16 cellular contexts compared by ENCODE assay signal in genomic region chr19:18867199-18867598, GRCh38. TPM values are rescaled to one million over a fixed set of nuclear protein-coding genes. Genes with fewer than 3 reads are reported as not detected.
DNase-seq lines count a peak whose midpoint lies in the region; ATAC-seq, FAIRE-seq and TF ChIP-seq lines count a peak whose summit lies in the region.
"Had no signal": no experiment of that assay in that cellular context is flagged by ENCODE, and none has a peak within 500 bp of the region (broad histone marks: within the 10 kb centered on the region; RNA-seq: fewer than 3 reads in every experiment).

No MANE protein-coding gene starts in this region.

- no peak for TF ChIP-seq EP300 in GM12878 (IDR thresholded peaks at IDR 0.05; ENCODE audit: borderline replicate concordance in 1 of 2, control insufficient read depth in 1 of 2, low read depth in 2 of 2, low read length in 2 of 2)

- SMC1A ChIA-PET in GM12878 (lab: Charles Lee; ENCODE audit: uncharacterized antibody, unreplicated experiment): no interaction called here

- RAD21 ChIA-PET in GM12878 (lab: Charles Lee; ENCODE audit: unreplicated experiment): interaction anchor here (1.1 kb wide), 1 partner anchor 9 kb away, joined by 3 read pairs; no protein-coding TSS in a partner anchor

- CTCF ChIA-PET in PC-9 (lab: Charles Lee) (no interaction called here), GM12878 (lab: Yijun Ruan, JAX) (interaction anchor here (0.7 to 1.4 kb wide), 3 partner anchors 8 to 191 kb away, joined by 3 read pairs; no protein-coding TSS in a partner anchor)

- H3K79me2 ChIP-seq in PC-9 (ENCODE audit: low read depth): no peaks in the 10 kb centered on the region
- no peaks in the 10 kb centered on the region for H3K79me2 ChIP-seq in GM12878 (ENCODE audit: control insufficient read depth, insufficient read depth, low read length)

- H3K27me3 ChIP-seq in PC-9 (ENCODE audit: insufficient read depth, low read depth) (no peaks in the 10 kb centered on the region), GM12878 (replicated peaks in 1 of 2; ENCODE audit: control insufficient read depth in 2 of 2, insufficient read depth in 2 of 2, low read length in 1 of 2) (no peaks in the 10 kb centered on the region), lower lobe of right lung (ENCODE audit: low read depth) (peaks cover 8% of the 10 kb centered on the region)
- H3K27me3 ChIP-seq: BLaER1 had no signal

- H4K20me1 ChIP-seq in PC-9 (ENCODE audit: insufficient read depth): peaks cover 42% of the 10 kb centered on the region
- H4K20me1 ChIP-seq in GM12878 (ENCODE audit: control insufficient read depth, insufficient read depth): peaks cover 2% of the 10 kb centered on the region; the same call in 1 of the 2 replicates

- H3K4me1 ChIP-seq in PC-9 (replicated peaks; ENCODE audit: insufficient read depth): 0 out of 2 replicates have a peak, but pooled peaks cover 2% of the 10 kb centered on the region
- no peaks in the 10 kb centered on the region for H3K4me1 ChIP-seq in GM12878 (ENCODE audit: control insufficient read depth, insufficient read depth, low read length)
- peaks cover 11% of the 10 kb centered on the region for H3K4me1 ChIP-seq in lower lobe of right lung

- no peak overlapping the region for H3K4me3 ChIP-seq in PC-9
- no peak overlapping the region for H3K4me3 ChIP-seq in GM12878
- no peak overlapping the region for H3K4me3 ChIP-seq in lower lobe of right lung
- H3K4me3 ChIP-seq: BLaER1 had no signal

- no peak for TF ChIP-seq RAD21 in GM12878 (IDR thresholded peaks at IDR 0.05; ENCODE audit: insufficient read depth, low read depth, low read length)

- H3K4me2 ChIP-seq in PC-9: no peak overlapping the region
- no peak overlapping the region for H3K4me2 ChIP-seq in GM12878 (ENCODE audit: control insufficient read depth, insufficient read depth)
- H3K4me2 ChIP-seq: BLaER1 had no signal

- H3K9ac ChIP-seq in GM12878 (ENCODE audit: control insufficient read depth, insufficient read depth, low read length): no peak overlapping the region
- H3K9ac ChIP-seq: BLaER1 had no signal

- intact Hi-C loops in PC-9 (cut with micrococcal nuclease; ENCODE audit: unreplicated experiment) (no loop called here), GM12878 (cut with micrococcal nuclease; ENCODE audit: unreplicated experiment) (no loop called here), lower lobe of right lung (cut with DNase I) (no loop called here), sciatic nerve (cut with DNase I) (no loop called here)

- ATAC-seq in GM12878 (no peak), lower lobe of right lung (no peak), sciatic nerve (no peak)

- H3K9me2 ChIP-seq in PC-9 (ENCODE audit: insufficient read depth): no peaks in the 10 kb centered on the region

- 97% methylated on average over 23 of the region's 23 CpGs for WGBS in GM12878 (ENCODE audit: insufficient coverage, insufficient replicate concordance, low lambda C conversion rate, missing lambda C conversion rate)

- BruUV-seq in PC-9 (replicated peaks; lab: Mats Ljungman, UMichigan) (TSS peak; percentile 18), GM12878 (replicated peaks; lab: Mats Ljungman, UMichigan) (no TSS peak)

- TF ChIP-seq POLR2A in GM12878 (IDR thresholded peaks at IDR 0.05; ENCODE audit: low read depth, low read length): peak; percentile 18; the same call in 1 of the 2 replicates

- POLR2A ChIA-PET in PC-9 (lab: Charles Lee; ENCODE audit: unreplicated experiment): no interaction called here
- POLR2A ChIA-PET in GM12878 (lab: Charles Lee): interaction anchor here (0.8 kb wide), 1 partner anchor 295 kb away, joined by 3 read pairs; the partner anchor contains the start of gene UBA52

- H3K9me3 ChIP-seq in PC-9 (ENCODE audit: insufficient read depth, low read depth) (no peaks in the 10 kb centered on the region), GM12878 (replicated peaks; ENCODE audit: control insufficient read depth, insufficient read depth, low read length) (no peaks in the 10 kb centered on the region), lower lobe of right lung (no peaks in the 10 kb centered on the region)
- H3K9me3 ChIP-seq: BLaER1 had no signal

- H2AFZ ChIP-seq in PC-9 (no peak overlapping the region), GM12878 (ENCODE audit: control insufficient read depth, low read depth, low read length) (no peak overlapping the region)

- H3K36me3 ChIP-seq in PC-9 (ENCODE audit: low read depth) (peaks cover 25% of the 10 kb centered on the region), GM12878 (ENCODE audit: control insufficient read depth in 2 of 2, insufficient read depth in 2 of 2, low read length in 1 of 2) (peaks cover 9 to 35% of the 10 kb centered on the region in 2 experiments; a peak in 3 of 4 replicates), lower lobe of right lung (peaks cover 64% of the 10 kb centered on the region)

- no peak for FAIRE-seq in GM12878 (lab: Jason Lieb, UNC)
- FAIRE-seq: RCC 7860 had no signal

- peaks cover 50% of the 10 kb centered on the region; the same call in 1 of the 2 replicates for H3F3A ChIP-seq in PC-9 (ENCODE audit: insufficient read depth, low read depth)

- no peak for TF ChIP-seq CTCF in 22Rv1 (IDR thresholded peaks at IDR 0.05)
- TF ChIP-seq CTCF in PC-9 (conservative IDR thresholded peaks at IDR 0.05): no peak
- TF ChIP-seq CTCF in GM12878 (IDR thresholded peaks at IDR 0.05 in 2 of 3, conservative IDR thresholded peaks at IDR 0.05 in 1 of 3; ENCODE audit: control insufficient read depth in 2 of 3, extremely low read depth in 1 of 3, insufficient read depth in 1 of 3, low read depth in 3 of 3, low read length in 3 of 3): no peak
- no peak for TF ChIP-seq CTCF in lower lobe of right lung (IDR thresholded peaks at IDR 0.05)

- DNase-seq in PC-9 (no peak), GM12878 (ENCODE audit: low read depth, low spot score) (no peak), lower lobe of right lung (peak; percentile 41), sciatic nerve (ENCODE audit: low spot score) (no peak), kidney tubule cell (ENCODE audit: low spot score) (no peak), NCI-H2196 (lab: John Stamatoyannopoulos, UW; ENCODE audit: unreplicated experiment) (no peak), Kasumi-1 (lab: John Stamatoyannopoulos, UW) (no peak)
- DNase-seq: DMS79 treated with DMSO at 0.1 percent for 48 hours, KG1, NCI-H1436 treated with DMSO at 0.1 percent for 48 hours, NCI-H2081, SIG-M5 had no signal

- H3K27ac ChIP-seq in 22Rv1 (peak overlapping the region; percentile 37), PC-9 (no peak overlapping the region), GM12878 (ENCODE audit: control insufficient read depth, insufficient read depth) (no peak overlapping the region), lower lobe of right lung (no peak overlapping the region)
- H3K27ac ChIP-seq: BLaER1 had no signal

- in situ Hi-C loops in GM12878 (cut with MboI): loop anchor here (25.0 kb wide), 1 partner anchor 405 kb away; no protein-coding TSS in a partner anchor

RNA-seq across cellular contexts. Expression of gene CERS1, which starts 28.8 kb away (rescaled TPM):
- 2.7 and 4.9 TPM in 2 replicates for total RNA-seq in PC-9 (2021)
- not detected in 2 replicates for total RNA-seq in GM12878 (2013; cell fraction: nucleolus; rRNA removed)
- not detected in 2 replicates for total RNA-seq in GM12878 (2014; rRNA removed)
- total RNA-seq in GM12878 (2014; rRNA removed; fragmentation: Illumina TruSeq; extraction: Trizol): not detected in 2 replicates
- total RNA-seq in GM12878 (2021): not detected in 2 replicates
- polyA plus RNA-seq in GM12878 (2011; ENCODE audit: low read depth): not detected
- polyA plus RNA-seq in GM12878 (2011; rRNA removed): not detected in 2 replicates
- not detected in 2 replicates for polyA plus RNA-seq in GM12878 (2011; cell fraction: cytosol; rRNA removed)
- polyA plus RNA-seq in GM12878 (2011; cell fraction: nucleus; rRNA removed): not detected in 2 replicates
- 0.08 TPM in 1 of 2 replicates, not detected in the other for polyA plus RNA-seq in GM12878 (2012)
- not detected in 2 replicates for polyA plus RNA-seq in GM12878 (2014; fragmentation: Illumina TruSeq; extraction: Trizol)
- not detected for polyA plus RNA-seq in GM12878 (2014; fragmentation: Nextera tagmentation; extraction: Ambion mirVana)
- 0.16 TPM in 1 of 2 replicates, not detected in the other for polyA plus RNA-seq in GM12878 (2014; rRNA removed)
- polyA plus RNA-seq in GM12878 (2016; fragmentation: Nextera tagmentation; extraction: Ambion mirVana): under 1 TPM in 1 of 2 experiments, not detected in 1; 0.19 TPM
- polyA minus RNA-seq in GM12878 (2011; rRNA and poly(A)+ RNA removed): not detected in 2 replicates
- not detected in 2 replicates for polyA minus RNA-seq in GM12878 (2011; cell fraction: cytosol; rRNA and poly(A)+ RNA removed)
- not detected in 2 replicates for polyA minus RNA-seq in GM12878 (2011; cell fraction: nucleus; rRNA and poly(A)+ RNA removed)
- not detected for total RNA-seq in lower lobe of right lung
- 19.7 TPM for total RNA-seq in sciatic nerve
- total RNA-seq: CD8-positive, alpha-beta T cell had no signal

RNA-seq across cellular contexts. Expression of gene UPF1, which starts 35.4 kb away (rescaled TPM):
- total RNA-seq in PC-9 (2021) (78.8 and 93.0 TPM in 2 replicates), GM12878 (2014; rRNA removed) (35.3 and 40.6 TPM in 2 replicates), GM12878 (2014; rRNA removed; fragmentation: Illumina TruSeq; extraction: Trizol) (14.5 and 16.1 TPM in 2 replicates), GM12878 (2021) (71.9 and 80.9 TPM in 2 replicates), lower lobe of right lung (75.8 TPM), sciatic nerve (57.8 TPM)
- total RNA-seq in GM12878 (2013; cell fraction: nucleolus; rRNA removed): 99.0 and 125 TPM in 2 replicates
- polyA plus RNA-seq in GM12878 (2011; ENCODE audit: low read depth): 9.9 TPM
- polyA plus RNA-seq in GM12878 (2011; rRNA removed) (8.9 and 22.8 TPM in 2 replicates), GM12878 (2014; fragmentation: Illumina TruSeq; extraction: Trizol) (26.2 and 33.5 TPM in 2 replicates), GM12878 (2014; fragmentation: Nextera tagmentation; extraction: Ambion mirVana) (1 to 10 TPM in 1 of 2 experiments, under 1 TPM in 1; 0.58 to 1.1 TPM), GM12878 (2014; rRNA removed) (35.1 and 47.1 TPM in 2 replicates), GM12878 (2016; fragmentation: Nextera tagmentation; extraction: Ambion mirVana) (1 to 10 TPM; 4.5 to 5.6 TPM)
- 23.1 and 45.0 TPM in 2 replicates for polyA plus RNA-seq in GM12878 (2011; cell fraction: cytosol; rRNA removed)
- 102 and 147 TPM in 2 replicates for polyA plus RNA-seq in GM12878 (2011; cell fraction: nucleus; rRNA removed)
- polyA plus RNA-seq in GM12878 (2012): 27.8 and 31.0 TPM in 2 replicates
- 66.6 and 68.0 TPM in 2 replicates for polyA minus RNA-seq in GM12878 (2011; rRNA and poly(A)+ RNA removed)
- 23.4 and 30.8 TPM in 2 replicates for polyA minus RNA-seq in GM12878 (2011; cell fraction: cytosol; rRNA and poly(A)+ RNA removed)
- 43.4 and 69.7 TPM in 2 replicates for polyA minus RNA-seq in GM12878 (2011; cell fraction: nucleus; rRNA and poly(A)+ RNA removed)

RNA-seq across cellular contexts. Expression of gene COPE, which starts 52.0 kb away (rescaled TPM):
- total RNA-seq in PC-9 (2021): 190 and 221 TPM in 2 replicates
- 79.3 and 88.6 TPM in 2 replicates for total RNA-seq in GM12878 (2013; cell fraction: nucleolus; rRNA removed)
- total RNA-seq in GM12878 (2014; rRNA removed): 281 and 305 TPM in 2 replicates
- 101 and 113 TPM in 2 replicates for total RNA-seq in GM12878 (2014; rRNA removed; fragmentation: Illumina TruSeq; extraction: Trizol)
- 277 and 296 TPM in 2 replicates for total RNA-seq in GM12878 (2021)
- 86.9 TPM for polyA plus RNA-seq in GM12878 (2011; ENCODE audit: low read depth)
- 71.8 and 167 TPM in 2 replicates for polyA plus RNA-seq in GM12878 (2011; rRNA removed)
- polyA plus RNA-seq in GM12878 (2011; cell fraction: cytosol; rRNA removed): 242 and 419 TPM in 2 replicates
- polyA plus RNA-seq in GM12878 (2011; cell fraction: nucleus; rRNA removed): 239 and 284 TPM in 2 replicates
- polyA plus RNA-seq in GM12878 (2012): 218 and 226 TPM in 2 replicates
- polyA plus RNA-seq in GM12878 (2014; fragmentation: Illumina TruSeq; extraction: Trizol): 4.3 and 47.5 TPM in 2 replicates
- 10 to 100 TPM in 1 of 2 experiments, 1 to 10 TPM in 1; 3.5 to 17.8 TPM for polyA plus RNA-seq in GM12878 (2014; fragmentation: Nextera tagmentation; extraction: Ambion mirVana)
- 278 and 310 TPM in 2 replicates for polyA plus RNA-seq in GM12878 (2014; rRNA removed)
- polyA plus RNA-seq in GM12878 (2016; fragmentation: Nextera tagmentation; extraction: Ambion mirVana): 100 to 1,000 TPM; 387 to 464 TPM
- 98.5 and 199 TPM in 2 replicates for polyA minus RNA-seq in GM12878 (2011; rRNA and poly(A)+ RNA removed)
- 70.8 and 74.1 TPM in 2 replicates for polyA minus RNA-seq in GM12878 (2011; cell fraction: cytosol; rRNA and poly(A)+ RNA removed)
- polyA minus RNA-seq in GM12878 (2011; cell fraction: nucleus; rRNA and poly(A)+ RNA removed): 41.2 and 72.7 TPM in 2 replicates
- total RNA-seq in lower lobe of right lung: 145 TPM
- total RNA-seq in sciatic nerve: 104 TPM

RNA-seq across cellular contexts. Expression of gene DDX49, which starts 52.3 kb away (rescaled TPM):
- total RNA-seq in PC-9 (2021) (41.2 and 46.3 TPM in 2 replicates), GM12878 (2014; rRNA removed) (78.2 and 85.3 TPM in 2 replicates), GM12878 (2014; rRNA removed; fragmentation: Illumina TruSeq; extraction: Trizol) (39.0 and 39.8 TPM in 2 replicates), GM12878 (2021) (65.6 and 76.5 TPM in 2 replicates), lower lobe of right lung (32.2 TPM), sciatic nerve (24.0 TPM)
- total RNA-seq in GM12878 (2013; cell fraction: nucleolus; rRNA removed): 22.8 and 25.3 TPM in 2 replicates
- 20.4 TPM for polyA plus RNA-seq in GM12878 (2011; ENCODE audit: low read depth)
- polyA plus RNA-seq in GM12878 (2011; rRNA removed) (20.0 and 36.9 TPM in 2 replicates), GM12878 (2014; fragmentation: Illumina TruSeq; extraction: Trizol) (7.1 and 25.6 TPM in 2 replicates), GM12878 (2014; fragmentation: Nextera tagmentation; extraction: Ambion mirVana) (1 to 10 TPM in 1 of 2 experiments, under 1 TPM in 1; 0.58 to 5.5 TPM), GM12878 (2014; rRNA removed) (56.4 and 68.9 TPM in 2 replicates), GM12878 (2016; fragmentation: Nextera tagmentation; extraction: Ambion mirVana) (100 to 1,000 TPM in 1 of 2 experiments, 10 to 100 TPM in 1; 86.1 to 102 TPM)
- 50.9 and 78.3 TPM in 2 replicates for polyA plus RNA-seq in GM12878 (2011; cell fraction: cytosol; rRNA removed)
- polyA plus RNA-seq in GM12878 (2011; cell fraction: nucleus; rRNA removed): 60.3 and 73.4 TPM in 2 replicates
- polyA plus RNA-seq in GM12878 (2012): 36.5 and 39.7 TPM in 2 replicates
- 39.8 and 56.9 TPM in 2 replicates for polyA minus RNA-seq in GM12878 (2011; rRNA and poly(A)+ RNA removed)
- 18.1 and 33.5 TPM in 2 replicates for polyA minus RNA-seq in GM12878 (2011; cell fraction: cytosol; rRNA and poly(A)+ RNA removed)
- polyA minus RNA-seq in GM12878 (2011; cell fraction: nucleus; rRNA and poly(A)+ RNA removed): 26.1 and 32.3 TPM in 2 replicates
